In the genomic region with DNA sequence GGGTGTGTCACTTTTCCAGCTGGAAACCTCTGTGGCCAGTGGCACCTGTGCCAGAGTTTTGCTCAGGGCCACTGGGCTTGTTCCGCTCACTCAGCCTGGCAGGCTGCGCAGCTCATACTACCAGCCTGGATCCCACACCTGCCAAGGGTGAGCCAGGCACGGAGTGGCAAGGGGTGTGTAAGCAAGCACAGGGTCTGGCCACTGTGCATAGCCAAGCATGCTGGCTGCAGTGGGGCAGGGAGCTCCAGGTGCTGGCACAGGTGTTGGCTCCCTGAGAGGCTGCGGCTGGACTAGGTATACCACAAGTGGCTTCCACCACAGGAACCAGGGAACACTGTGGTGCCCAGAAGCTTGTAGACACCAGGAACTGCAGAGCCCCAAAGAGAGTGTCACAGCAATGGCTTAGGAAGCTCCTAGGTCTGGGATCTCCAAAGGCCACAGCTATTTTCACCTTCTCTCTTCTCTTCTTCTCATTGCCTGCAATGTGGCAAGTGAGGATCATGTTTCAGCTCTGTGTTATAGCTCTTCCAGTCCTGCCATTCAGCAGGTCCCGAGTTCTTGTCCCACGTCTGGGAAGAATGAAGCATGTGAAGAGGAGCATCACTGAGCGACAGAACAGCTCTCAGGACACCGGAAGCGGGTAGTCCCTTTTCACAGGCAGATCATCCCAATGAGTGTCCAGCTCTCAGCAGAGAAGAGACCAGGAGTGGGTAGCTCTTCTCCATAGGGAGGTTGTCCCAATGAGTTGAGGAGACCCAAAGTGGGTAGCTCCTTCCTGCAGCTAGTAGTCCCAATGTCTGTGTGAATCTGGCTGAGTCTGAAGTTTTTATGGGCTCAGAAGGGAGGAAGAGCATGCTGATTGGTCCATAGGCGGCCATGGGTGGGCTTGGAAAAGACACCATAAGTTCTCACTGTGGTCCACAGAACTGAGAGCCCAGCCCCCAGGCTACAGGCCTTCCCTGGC, we compare ENCODE assay signal across 19 cellular contexts. TPM values are rescaled to one million over a fixed set of nuclear protein-coding genes. Genes with fewer than 3 reads are reported as not detected.
DNase-seq lines count a peak whose midpoint lies in the region; TF ChIP-seq lines count a peak whose summit lies in the region.
"Had no signal": no experiment of that assay in that cellular context is flagged by ENCODE, and none has a peak within 500 bp of the region (broad histone marks: within the 10 kb centered on the region; RNA-seq: fewer than 3 reads in every experiment).

No MANE protein-coding gene starts in this region.

- H3K9ac ChIP-seq in GM23248, result no peak overlapping the region

- intact Hi-C loops in posterior vena cava (cut with DNase I), result no loop called here

- no peaks in the 10 kb centered on the region for H3K27me3 ChIP-seq in GM23248 (replicated peaks; ENCODE audit: insufficient read depth)
- H3K27me3 ChIP-seq: SJCRH30 had no signal

- no peaks in the 10 kb centered on the region for H3K9me2 ChIP-seq in GM23248 (ENCODE audit: insufficient read depth)

- H3K27me3 Mint-ChIP-seq in activated CD4-positive, alpha-beta T cell treated with anti-CD3 and anti-CD28 coated beads, Interleukin-2, amount 10 ng/mL, durations not matched to agents 7 days and 5 days, result no peaks in the 10 kb centered on the region
- H3K27me3 Mint-ChIP-seq in chondrocyte (ENCODE audit: low read depth), result no peaks in the 10 kb centered on the region

- peaks cover 7% of the 10 kb centered on the region for H3K9me3 Mint-ChIP-seq in activated CD4-positive, alpha-beta T cell treated with anti-CD3 and anti-CD28 coated beads, Interleukin-2, amount 10 ng/mL, durations not matched to agents 7 days and 5 days
- peaks cover 8% of the 10 kb centered on the region for H3K9me3 Mint-ChIP-seq in chondrocyte (ENCODE audit: low read depth)

- H3K36me3 Mint-ChIP-seq in activated CD4-positive, alpha-beta T cell treated with anti-CD3 and anti-CD28 coated beads, Interleukin-2, amount 10 ng/mL, durations not matched to agents 7 days and 5 days (ENCODE audit: low read depth), result no peaks in the 10 kb centered on the region
- H3K36me3 Mint-ChIP-seq in chondrocyte (ENCODE audit: low read depth), result peaks cover 8% of the 10 kb centered on the region
- H3K36me3 Mint-ChIP-seq: CD8-positive, alpha-beta T cell; IgD-negative memory B cell had no signal

- H3F3A ChIP-seq in GM23248 (ENCODE audit: insufficient read depth), result peaks cover 5% of the 10 kb centered on the region; the same call in 1 of the 2 replicates

- H3K36me3 ChIP-seq in GM23248 (ENCODE audit: low read depth), result no peaks in the 10 kb centered on the region

- POLR2A ChIA-PET in activated CD4-positive, alpha-beta T cell treated with anti-CD3 and anti-CD28 coated beads, Interleukin-2, amount 10 ng/mL, durations not matched to agents 7 days and 5 days (lab: Charles Lee), result no interaction called here

- WGBS in GM23248 (ENCODE audit: low coverage in 1 of 2, low lambda C conversion rate in 2 of 2, missing lambda C conversion rate in 2 of 2), 2 experiments, result 96 to 98% methylated on average over 10 of the region's 10 CpGs

- H3K27ac Mint-ChIP-seq in activated CD4-positive, alpha-beta T cell treated with anti-CD3 and anti-CD28 coated beads, Interleukin-2, amount 10 ng/mL, durations not matched to agents 7 days and 5 days, result peak overlapping the region; percentile 13
- H3K27ac Mint-ChIP-seq in chondrocyte (ENCODE audit: unreplicated experiment), result peak overlapping the region; percentile 41
- H3K27ac Mint-ChIP-seq: CD8-positive, alpha-beta T cell; IgD-negative memory B cell; T-helper 1 cell treated with Interleukin-12 subunit alpha and Interleukin-12 subunit beta and Interleukin-4 antibody, amounts not matched to agents 30 μg/mL and 1 μg/mL, for 36 hours had no signal

- DNase-seq in activated CD4-positive, alpha-beta T cell treated with anti-CD3 and anti-CD28 coated beads, Interleukin-2, amount 10 ng/mL, durations not matched to agents 7 days and 5 days, result no peak
- no peak for DNase-seq in activated CD4-positive, alpha-beta T cell treated with anti-CD3 and anti-CD28 coated beads, Interleukin-2, amount 50 U/mL, for 1 hour
- DNase-seq in LHCN-M2 (ENCODE audit: low read depth) (peak; percentile 5), chondrocyte (ENCODE audit: low spot score) (peak; percentile 87), posterior vena cava (ENCODE audit: low spot score) (peak; percentile 56), NCI-H2227 treated with DMSO at 0.1 percent for 48 hours (lab: John Stamatoyannopoulos, UW) (no peak), GM23248 (no peak), foreskin fibroblast (no peak)
- DNase-seq: Calu3; CD8-positive, alpha-beta T cell; DMS79 treated with DMSO at 0.1 percent for 48 hours; GOT3; NCI-H187 treated with DMSO at 0.1 percent for 48 hours; NCI-H345; PC-9; SJCRH30 had no signal

- H3K4me3 Mint-ChIP-seq in activated CD4-positive, alpha-beta T cell treated with anti-CD3 and anti-CD28 coated beads, Interleukin-2, amount 10 ng/mL, durations not matched to agents 7 days and 5 days, result no peak overlapping the region
- no peak overlapping the region for H3K4me3 Mint-ChIP-seq in chondrocyte (ENCODE audit: unreplicated experiment)
- H3K4me3 Mint-ChIP-seq: CD8-positive, alpha-beta T cell; T-helper 1 cell treated with Interleukin-12 subunit alpha and Interleukin-12 subunit beta and Interleukin-4 antibody, amounts not matched to agents 30 μg/mL and 1 μg/mL, for 36 hours had no signal

- TF ChIP-seq CTCF in chondrocyte (IDR thresholded peaks at IDR 0.05), result no peak
- TF ChIP-seq CTCF in foreskin fibroblast (IDR thresholded peaks at IDR 0.05; ENCODE audit: low read depth, low read length), result no peak

- H3K4me2 ChIP-seq in GM23248 (ENCODE audit: unreplicated experiment), result no peak overlapping the region
- H3K4me2 ChIP-seq: PC-9 had no signal

- CTCF ChIA-PET in activated CD4-positive, alpha-beta T cell treated with anti-CD3 and anti-CD28 coated beads, Interleukin-2, amount 10 ng/mL, durations not matched to agents 7 days and 5 days (lab: Charles Lee), result interaction anchor here (0.5 kb wide), 1 partner anchor 67 kb away, joined by 3 read pairs; no protein-coding TSS in a partner anchor

- H2AFZ ChIP-seq in GM23248, result no peak overlapping the region
- H2AFZ ChIP-seq: PC-9 had no signal

- H3K4me1 Mint-ChIP-seq in activated CD4-positive, alpha-beta T cell treated with anti-CD3 and anti-CD28 coated beads, Interleukin-2, amount 10 ng/mL, durations not matched to agents 7 days and 5 days, result no peaks in the 10 kb centered on the region
- peaks cover 15% of the 10 kb centered on the region for H3K4me1 Mint-ChIP-seq in chondrocyte (ENCODE audit: low read depth)

- H3K9me3 ChIP-seq in GM23248 (ENCODE audit: low read depth), result no peaks in the 10 kb centered on the region
- H3K9me3 ChIP-seq: SJCRH30 had no signal

- H3K27ac ChIP-seq in GM23248, result no peak overlapping the region
- H3K27ac ChIP-seq: HL-60, PC-9, SJCRH30 had no signal

- H4K20me1 ChIP-seq in GM23248 (ENCODE audit: insufficient read depth), result no peaks in the 10 kb centered on the region

- H3K4me3 ChIP-seq in GM23248 (no peak overlapping the region), foreskin fibroblast (ENCODE audit: low read depth in 1 of 2, low read length in 2 of 2) (no peak overlapping the region)
- H3K4me3 ChIP-seq: PC-9, SJCRH30 had no signal

- peaks cover 15% of the 10 kb centered on the region for H3K4me1 ChIP-seq in GM23248 (ENCODE audit: insufficient read depth)
- H3K4me1 ChIP-seq: SJCRH30 had no signal

- H3K79me2 ChIP-seq in GM23248 (ENCODE audit: insufficient read depth), result 0 out of 2 replicates have a peak, but pooled peaks cover 7% of the 10 kb centered on the region

- in situ Hi-C loops in GM23248 (cut with MboI), result no loop called here

RNA-seq across cellular contexts. Expression of gene WASF1, which starts 41.3 kb away (rescaled TPM):
- under 1 TPM; 0.45 to 0.46 TPM for total RNA-seq in activated CD4-positive, alpha-beta T cell treated with anti-CD3 and anti-CD28 coated beads, Interleukin-2, amount 10 ng/mL, durations not matched to agents 7 days and 5 days
- total RNA-seq in LHCN-M2 (2014; rRNA removed), result 11.3 and 14.9 TPM in 2 replicates
- polyA plus RNA-seq in LHCN-M2 (2012), result 7.1 TPM
- total RNA-seq in chondrocyte, result 13.7 to 22.9 TPM (median 20.3 TPM) in 3 replicates
- total RNA-seq in posterior vena cava, result 10 to 100 TPM; 11.0 to 13.7 TPM
- 12.3 and 14.4 TPM in 2 replicates for total RNA-seq in GM23248 (2014; rRNA removed; shearing (Covaris generic))
- 24.6 and 25.1 TPM in 2 replicates for polyA plus RNA-seq in GM23248 (2016; fragmentation: Nextera tagmentation; extraction: Ambion mirVana)

RNA-seq across cellular contexts. Expression of gene CDC40, which starts 42.0 kb away (rescaled TPM):
- total RNA-seq in activated CD4-positive, alpha-beta T cell treated with anti-CD3 and anti-CD28 coated beads, Interleukin-2, amount 10 ng/mL, durations not matched to agents 7 days and 5 days, result 10 to 100 TPM; 25.1 to 30.5 TPM
- total RNA-seq in LHCN-M2 (2014; rRNA removed) (20.4 and 20.5 TPM in 2 replicates), chondrocyte (13.0 to 15.6 TPM (median 15.2 TPM) in 3 replicates), posterior vena cava (10 to 100 TPM; 19.5 to 20.0 TPM)
- polyA plus RNA-seq in LHCN-M2 (2012), result 6.6 TPM
- 18.8 and 21.1 TPM in 2 replicates for total RNA-seq in GM23248 (2014; rRNA removed; shearing (Covaris generic))
- 21.2 and 21.9 TPM in 2 replicates for polyA plus RNA-seq in GM23248 (2016; fragmentation: Nextera tagmentation; extraction: Ambion mirVana)

Comparison
In these comparisons a context has a peak if more than half of its experiments do, and no peak if none do; other contexts are left out.
1. DNase-seq: peak in LHCN-M2 (single experiment), chondrocyte (single experiment) and posterior vena cava (single experiment); none in activated CD4-positive, alpha-beta T cell treated with anti-CD3 and anti-CD28 coated beads, Interleukin-2, amount 10 ng/mL, durations not matched to agents 7 days and 5 days (single experiment), activated CD4-positive, alpha-beta T cell treated with anti-CD3 and anti-CD28 coated beads, Interleukin-2, amount 50 U/mL, for 1 hour (single experiment), NCI-H2227 treated with DMSO at 0.1 percent for 48 hours (single experiment), GM23248 (single experiment) and foreskin fibroblast (0 of 2).